Comparison of ENCODE assay signal across 33 cellular contexts in genomic region chr4:56535915-56536314, GRCh38. TPM values are rescaled to one million over a fixed set of nuclear protein-coding genes. Genes with fewer than 3 reads are reported as not detected.
"Had no signal": no experiment of that assay in that cellular context is flagged by ENCODE, and none has a peak within 500 bp of the region (broad histone marks: within the 10 kb centered on the region; RNA-seq: fewer than 3 reads in every experiment).

No MANE protein-coding gene starts in this region.

- H3K36me3 ChIP-seq: ascending aorta, cardiac muscle cell, MG63, SJSA1 had no signal

- H3K9me2 ChIP-seq: SK-N-SH had no signal

- H3K36me3 Mint-ChIP-seq: activated naive CD4-positive, alpha-beta T cell treated with anti-CD3 and anti-CD28 coated beads, Interleukin-2, amount 50 U/mL, for 24 hours; activated naive CD8-positive, alpha-beta T cell treated with anti-CD3 and anti-CD28 coated beads, Interleukin-2, amount 10 ng/mL, durations not matched to agents 7 days and 5 days had no signal

- H3K27ac Mint-ChIP-seq: activated B cell treated with CpG ODN at 0.5 μM for 24 hours; activated CD4-positive, alpha-beta memory T cell treated with anti-CD3 and anti-CD28 coated beads, Interleukin-2, amount 10 ng/mL, durations not matched to agents 7 days and 5 days; activated naive CD4-positive, alpha-beta T cell treated with anti-CD3 and anti-CD28 coated beads, Interleukin-2, amount 50 U/mL, for 24 hours; activated naive CD8-positive, alpha-beta T cell treated with anti-CD3 and anti-CD28 coated beads, Interleukin-2, amount 10 ng/mL, durations not matched to agents 7 days and 5 days; activated T-cell treated with anti-CD3 and anti-CD28 coated beads, Interleukin-2, amount 50 U/mL, for 24 hours; activated T-helper 2 cell treated with anti-CD3 and anti-CD28 coated beads, Interferon-gamma antibody, Interleukin-2, Interleukin-4, amounts not matched to agents 10 μg/mL and 5 μg/mL and 100 μg/mL, durations not matched to agents 14 hours and 24 hours and 36 hours; T-helper 1 cell treated with Interleukin-12 subunit alpha and Interleukin-12 subunit beta and Interleukin-4 antibody, amounts not matched to agents 30 μg/mL and 1 μg/mL, for 36 hours; T-helper 2 cell treated with Interferon-gamma antibody and Interleukin-4, amounts not matched to agents 5 μg/mL and 100 μg/mL, for 36 hours had no signal

- H3K4me2 ChIP-seq: SK-N-SH had no signal

- ATAC-seq: Panc1 had no signal

- DNase-seq: activated B cell treated with CpG ODN at 0.5 μM for 24 hours; activated CD4-positive, alpha-beta memory T cell treated with anti-CD3 and anti-CD28 coated beads, Interleukin-2, amount 10 ng/mL, durations not matched to agents 7 days and 5 days; activated CD4-positive, alpha-beta T cell treated with anti-CD3 and anti-CD28 coated beads for 4 hours; activated CD4-positive, alpha-beta T cell treated with anti-CD3 and anti-CD28 coated beads, Interleukin-2, amount 50 U/mL, for 1 hour; activated CD4-positive, CD25-positive, alpha-beta regulatory T cell treated with anti-CD3 and anti-CD28 coated beads, Interleukin-2, amount 50 U/mL, for 72 hours; activated gamma-delta T cell; activated naive CD4-positive, alpha-beta T cell treated with Interleukin-2 at 50 U/mL for 16 hours; activated naive CD8-positive, alpha-beta T cell treated with anti-CD3 and anti-CD28 coated beads, Interleukin-2, amount 10 ng/mL, durations not matched to agents 7 days and 5 days; activated T-cell treated with anti-CD3 and anti-CD28 coated beads, Interleukin-2, amount 50 U/mL, for 24 hours; amygdala; Karpas-422; MG63; NCI-H1048; NCI-H1105 treated with DMSO at 0.1 percent for 48 hours; NCI-H1436; NCI-H1694; NCI-H1930; NCI-H2081 treated with DMSO at 0.1 percent for 48 hours; NCI-H226; NCI-H446 treated with DMSO at 0.1 percent for 48 hours; NCI-H524; NCI-H69; SHP77; SK-N-SH had no signal

- H3K9me3 Mint-ChIP-seq: activated B cell treated with CpG ODN at 0.5 μM for 24 hours; activated CD4-positive, alpha-beta memory T cell treated with anti-CD3 and anti-CD28 coated beads, Interleukin-2, amount 10 ng/mL, durations not matched to agents 7 days and 5 days; activated naive CD4-positive, alpha-beta T cell treated with anti-CD3 and anti-CD28 coated beads, Interleukin-2, amount 50 U/mL, for 24 hours; activated naive CD8-positive, alpha-beta T cell treated with anti-CD3 and anti-CD28 coated beads, Interleukin-2, amount 10 ng/mL, durations not matched to agents 7 days and 5 days; activated T-cell treated with anti-CD3 and anti-CD28 coated beads, Interleukin-2, amount 50 U/mL, for 24 hours; activated T-helper 2 cell treated with anti-CD3 and anti-CD28 coated beads, Interferon-gamma antibody, Interleukin-2, Interleukin-4, amounts not matched to agents 10 μg/mL and 5 μg/mL and 100 μg/mL, durations not matched to agents 14 hours and 24 hours and 36 hours; central memory CD8-positive, alpha-beta T cell; T-helper 1 cell treated with Interleukin-12 subunit alpha and Interleukin-12 subunit beta and Interleukin-4 antibody, amounts not matched to agents 30 μg/mL and 1 μg/mL, for 36 hours; T-helper 2 cell treated with Interferon-gamma antibody and Interleukin-4, amounts not matched to agents 5 μg/mL and 100 μg/mL, for 36 hours had no signal

- H3K27ac ChIP-seq: ascending aorta, cardiac muscle cell, SJSA1 had no signal

- H3K9ac ChIP-seq: SK-N-SH had no signal

- H3K4me1 Mint-ChIP-seq: activated B cell treated with CpG ODN at 0.5 μM for 24 hours; activated CD4-positive, alpha-beta memory T cell treated with anti-CD3 and anti-CD28 coated beads, Interleukin-2, amount 10 ng/mL, durations not matched to agents 7 days and 5 days; activated naive CD4-positive, alpha-beta T cell treated with anti-CD3 and anti-CD28 coated beads, Interleukin-2, amount 50 U/mL, for 24 hours; activated naive CD8-positive, alpha-beta T cell treated with anti-CD3 and anti-CD28 coated beads, Interleukin-2, amount 10 ng/mL, durations not matched to agents 7 days and 5 days; central memory CD8-positive, alpha-beta T cell had no signal

- H3K27me3 ChIP-seq: ascending aorta, cardiac muscle cell, MG63, SJSA1 had no signal

- H3K4me3 Mint-ChIP-seq: activated B cell treated with CpG ODN at 0.5 μM for 24 hours; activated CD4-positive, alpha-beta memory T cell treated with anti-CD3 and anti-CD28 coated beads, Interleukin-2, amount 10 ng/mL, durations not matched to agents 7 days and 5 days; activated naive CD4-positive, alpha-beta T cell treated with anti-CD3 and anti-CD28 coated beads, Interleukin-2, amount 50 U/mL, for 24 hours; activated naive CD8-positive, alpha-beta T cell treated with anti-CD3 and anti-CD28 coated beads, Interleukin-2, amount 10 ng/mL, durations not matched to agents 7 days and 5 days; activated T-cell treated with anti-CD3 and anti-CD28 coated beads, Interleukin-2, amount 50 U/mL, for 24 hours; central memory CD8-positive, alpha-beta T cell; T-helper 1 cell treated with Interleukin-12 subunit alpha and Interleukin-12 subunit beta and Interleukin-4 antibody, amounts not matched to agents 30 μg/mL and 1 μg/mL, for 36 hours; T-helper 2 cell treated with Interferon-gamma antibody and Interleukin-4, amounts not matched to agents 5 μg/mL and 100 μg/mL, for 36 hours had no signal

- H3K4me3 ChIP-seq: ascending aorta, cardiac muscle cell, MG63, SJSA1 had no signal

- H3K9me3 ChIP-seq: ascending aorta, MG63, SJSA1, SK-N-SH had no signal

RNA-seq across cellular contexts. Expression of gene ARL9, which starts 30.3 kb away (rescaled TPM):
- total RNA-seq: activated T-helper 2 cell treated with anti-CD3 and anti-CD28 coated beads, Interferon-gamma antibody, Interleukin-2, Interleukin-4, amounts not matched to agents 10 μg/mL and 5 μg/mL and 100 μg/mL, durations not matched to agents 14 hours and 24 hours and 36 hours; ascending aorta had no signal
- polyA plus RNA-seq: SK-N-SH had no signal
